In genomic region chr6:136945626-136946235, GRCh38 we compare ENCODE assay signal across 31 cellular contexts. TPM values are rescaled to one million over a fixed set of nuclear protein-coding genes. Genes with fewer than 3 reads are reported as not detected.
DNase-seq lines count a peak whose midpoint lies in the region; ATAC-seq, FAIRE-seq and TF ChIP-seq lines count a peak whose summit lies in the region.
"Had no signal": no experiment of that assay in that cellular context is flagged by ENCODE, and none has a peak within 500 bp of the region (broad histone marks: within the 10 kb centered on the region; RNA-seq: fewer than 3 reads in every experiment).

No MANE protein-coding gene starts in this region.

- H3K4me3 ChIP-seq in smooth muscle cell, result no peak overlapping the region
- H3K4me3 ChIP-seq: HAP-1, heart right ventricle, MG63, ovary, SK-N-MC, upper lobe of left lung had no signal

- peaks cover 11% of the 10 kb centered on the region for H3K4me1 ChIP-seq in smooth muscle cell (ENCODE audit: low read depth)
- H3K4me1 ChIP-seq: HAP-1, heart right ventricle, upper lobe of left lung had no signal

- H3K4me1 Mint-ChIP-seq in activated T-helper 17 cell treated with anti-CD3 and anti-CD28 coated beads, Interleukin-2, amount 50 U/mL, for 72 hours, result no peaks in the 10 kb centered on the region
- H3K4me1 Mint-ChIP-seq: activated CD4-positive, alpha-beta T cell treated with anti-CD3 and anti-CD28 coated beads, Interleukin-2, amount 10 ng/mL, durations not matched to agents 7 days and 5 days; activated CD8-positive, alpha-beta memory T cell treated with anti-CD3 and anti-CD28 coated beads, Interleukin-2, amount 10 ng/mL, durations not matched to agents 7 days and 5 days; CD4-positive, CD25-positive, alpha-beta regulatory T cell; nephron had no signal

- no peaks in the 10 kb centered on the region for H3K36me3 Mint-ChIP-seq in activated T-helper 17 cell treated with anti-CD3 and anti-CD28 coated beads, Interleukin-2, amount 50 U/mL, for 72 hours (ENCODE audit: low read depth)

- H3K36me3 ChIP-seq in smooth muscle cell (ENCODE audit: low read depth), result no peaks in the 10 kb centered on the region
- H3K36me3 ChIP-seq: HAP-1, heart right ventricle, MG63, ovary, upper lobe of left lung had no signal

- H3K4me3 Mint-ChIP-seq in activated T-helper 17 cell treated with anti-CD3 and anti-CD28 coated beads, Interleukin-2, amount 50 U/mL, for 72 hours, result no peak overlapping the region
- H3K4me3 Mint-ChIP-seq: activated CD4-positive, alpha-beta T cell treated with anti-CD3 and anti-CD28 coated beads, Interleukin-2, amount 10 ng/mL, durations not matched to agents 7 days and 5 days; activated CD8-positive, alpha-beta memory T cell treated with anti-CD3 and anti-CD28 coated beads, Interleukin-2, amount 10 ng/mL, durations not matched to agents 7 days and 5 days; activated naive CD8-positive, alpha-beta T cell; CD4-positive, CD25-positive, alpha-beta regulatory T cell; nephron; T-helper 1 cell treated with Interleukin-12 subunit alpha and Interleukin-12 subunit beta and Interleukin-4 antibody, amounts not matched to agents 30 μg/mL and 1 μg/mL, for 36 hours had no signal

- peaks cover 13% of the 10 kb centered on the region for H3K27me3 Mint-ChIP-seq in activated T-helper 17 cell treated with anti-CD3 and anti-CD28 coated beads, Interleukin-2, amount 50 U/mL, for 72 hours

- H3K27ac Mint-ChIP-seq in activated T-helper 17 cell treated with anti-CD3 and anti-CD28 coated beads, Interleukin-2, amount 50 U/mL, for 72 hours, result no peak overlapping the region
- H3K27ac Mint-ChIP-seq: activated CD4-positive, alpha-beta T cell treated with anti-CD3 and anti-CD28 coated beads, Interleukin-2, amount 10 ng/mL, durations not matched to agents 7 days and 5 days; activated CD8-positive, alpha-beta memory T cell treated with anti-CD3 and anti-CD28 coated beads, Interleukin-2, amount 10 ng/mL, durations not matched to agents 7 days and 5 days; activated naive CD8-positive, alpha-beta T cell; CD4-positive, CD25-positive, alpha-beta regulatory T cell; nephron; T-helper 1 cell treated with Interleukin-12 subunit alpha and Interleukin-12 subunit beta and Interleukin-4 antibody, amounts not matched to agents 30 μg/mL and 1 μg/mL, for 36 hours had no signal

- H3K9ac ChIP-seq in smooth muscle cell (ENCODE audit: low read depth), result no peak overlapping the region

- 61% methylated on average over 5 of the region's 5 CpGs for WGBS in smooth muscle cell (ENCODE audit: low lambda C conversion rate)

- no peak overlapping the region for H2AFZ ChIP-seq in smooth muscle cell (ENCODE audit: low read depth)

- H3K79me2 ChIP-seq in smooth muscle cell (ENCODE audit: low read depth), result no peaks in the 10 kb centered on the region

- peaks cover 6% of the 10 kb centered on the region for H3K9me3 Mint-ChIP-seq in activated T-helper 17 cell treated with anti-CD3 and anti-CD28 coated beads, Interleukin-2, amount 50 U/mL, for 72 hours

- H3F3A ChIP-seq in smooth muscle cell (ENCODE audit: low read depth), result peaks cover 3% of the 10 kb centered on the region

- no peaks in the 10 kb centered on the region for H3K27me3 ChIP-seq in smooth muscle cell (ENCODE audit: low read depth)
- H3K27me3 ChIP-seq: MG63, ovary, upper lobe of left lung had no signal

- FAIRE-seq in urothelium cell line (lab: Jason Lieb, UNC), result no peak
- FAIRE-seq: astrocyte, D721Med had no signal

- ATAC-seq in GM18867 (IDR thresholded peaks at IDR 0.05; ENCODE audit: unreplicated experiment) (peak; percentile 31), HG02938 (IDR thresholded peaks at IDR 0.05; ENCODE audit: unreplicated experiment) (no peak), GM21528 (IDR thresholded peaks at IDR 0.05; ENCODE audit: low FRiP score, unreplicated experiment) (no peak)
- peak; percentile 89 for ATAC-seq in activated T-helper 17 cell treated with anti-CD3 and anti-CD28 coated beads, Interleukin-2, amount 50 U/mL, for 72 hours (replicated peaks)
- ATAC-seq: activated CD8-positive, alpha-beta memory T cell treated with anti-CD3 and anti-CD28 coated beads, Interleukin-2, amount 10 ng/mL, durations not matched to agents 7 days and 5 days; esophagus mucosa; heart right ventricle; left cardiac atrium had no signal

- H3K9me3 ChIP-seq in smooth muscle cell (replicated peaks; ENCODE audit: low read depth), result no peaks in the 10 kb centered on the region
- H3K9me3 ChIP-seq: HAP-1, heart right ventricle, MG63, ovary, upper lobe of left lung had no signal

- no peaks in the 10 kb centered on the region for H4K20me1 ChIP-seq in smooth muscle cell (ENCODE audit: low read depth)

- no peak overlapping the region for H3K4me2 ChIP-seq in smooth muscle cell

- DNase-seq in COLO829 (ENCODE audit: low spot score) (peak; percentile 19), smooth muscle cell (lab: John Stamatoyannopoulos, UW; ENCODE audit: unreplicated experiment) (no peak), urothelium cell line (ENCODE audit: low spot score) (no peak)
- DNase-seq: activated CD4-positive, alpha-beta T cell treated with anti-CD3 and anti-CD28 coated beads, Interleukin-2, amount 10 ng/mL, durations not matched to agents 7 days and 5 days; activated CD8-positive, alpha-beta memory T cell treated with anti-CD3 and anti-CD28 coated beads, Interleukin-2, amount 10 ng/mL, durations not matched to agents 7 days and 5 days; CD4-positive, CD25-positive, alpha-beta regulatory T cell; central memory CD4-positive, alpha-beta T cell; foreskin fibroblast; heart right ventricle; KG1; left cardiac atrium; mammary epithelial cell; MG63; NCI-H1417; NCI-H2081; ovary; stimulated activated CD4-positive, alpha-beta T cell treated with anti-CD3 and anti-CD28 coated beads, Interleukin-2, amount 100 ng/mL, for 24 hours; upper lobe of left lung had no signal

- TF ChIP-seq CTCF in smooth muscle cell (IDR thresholded peaks at IDR 0.05; ENCODE audit: borderline replicate concordance, insufficient read depth, poor library complexity, severe bottlenecking), result no peak

- peak overlapping the region; percentile 22 for H3K27ac ChIP-seq in smooth muscle cell (ENCODE audit: low read depth)
- H3K27ac ChIP-seq: heart right ventricle, ovary, SK-N-MC, upper lobe of left lung had no signal

RNA-seq across cellular contexts. Expression of gene SLC35D3, which starts 23.6 kb away (rescaled TPM):
- total RNA-seq in activated T-helper 17 cell treated with anti-CD3 and anti-CD28 coated beads, Interleukin-2, amount 50 U/mL, for 72 hours, result 1 to 10 TPM in 1 of 2 donors, not detected in 1; 1.9 TPM
- total RNA-seq in smooth muscle cell, result not detected in 2 replicates
- not detected in 2 replicates for polyA plus RNA-seq in smooth muscle cell
- total RNA-seq: activated CD4-positive, alpha-beta T cell treated with anti-CD3 and anti-CD28 coated beads, Interleukin-2, amount 10 ng/mL, durations not matched to agents 7 days and 5 days; activated CD8-positive, alpha-beta memory T cell treated with anti-CD3 and anti-CD28 coated beads, Interleukin-2, amount 10 ng/mL, durations not matched to agents 7 days and 5 days; astrocyte; esophagus mucosa; heart right ventricle; left cardiac atrium; mammary epithelial cell; mucosa of gallbladder; ovary had no signal
- polyA plus RNA-seq: CD4-positive, CD25-positive, alpha-beta regulatory T cell; mammary epithelial cell had no signal

Comparison
In these comparisons a context has a peak if more than half of its experiments do, and no peak if none do; other contexts are left out.
1. ATAC-seq: peak in GM18867 (single experiment) and activated T-helper 17 cell treated with anti-CD3 and anti-CD28 coated beads, Interleukin-2, amount 50 U/mL, for 72 hours (single experiment); none in HG02938 (single experiment) and GM21528 (single experiment).